8 cellular contexts compared by ENCODE assay signal in the genomic region with DNA sequence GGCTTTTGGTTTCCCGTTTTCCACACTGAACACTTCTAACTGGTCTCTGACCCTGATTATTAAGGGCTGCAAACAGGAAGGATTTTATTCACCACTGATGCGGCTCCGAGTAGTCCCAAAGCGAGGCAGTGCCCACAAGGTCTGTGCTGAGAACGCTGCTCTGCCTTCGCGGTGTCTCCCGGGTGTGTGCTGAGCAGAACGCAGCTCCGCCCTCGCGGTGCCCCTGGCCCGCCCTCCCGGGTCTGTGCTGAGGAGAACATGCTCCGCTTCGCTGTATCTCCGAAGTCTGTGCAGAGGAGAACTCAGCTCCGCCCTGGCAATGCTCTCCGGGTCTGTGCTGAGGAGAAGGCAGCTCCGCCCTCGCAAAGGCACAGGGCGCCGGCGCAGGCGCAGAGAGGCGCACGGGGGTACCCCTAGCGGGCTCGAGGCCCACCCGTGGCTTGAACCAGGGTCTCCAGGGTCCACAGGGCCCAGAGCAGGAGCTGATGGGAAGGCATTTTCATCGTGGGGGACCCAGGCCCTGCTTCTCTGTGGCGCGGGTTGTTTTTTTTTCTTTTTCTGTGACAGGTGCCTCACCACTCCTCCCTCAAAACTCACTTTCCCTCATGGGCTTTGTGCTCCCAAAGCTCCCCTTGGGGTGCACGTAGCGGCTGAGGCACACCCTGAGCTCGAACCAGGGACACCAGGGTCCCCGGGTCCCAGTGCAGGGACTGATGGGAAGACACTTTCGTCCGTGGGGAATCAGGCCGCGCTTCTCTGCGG.
A peak's percentile ranks its signal among the peaks of the same experiment; 100 is the strongest.
DNase-seq lines count a peak whose midpoint lies in the region; ATAC-seq and TF ChIP-seq lines count a peak whose summit lies in the region.
"Not testable (repeated sequence)": the region's sequence is repeated elsewhere in the genome, so short reads cannot be mapped to it uniquely, and the experiment has no call there.

No MANE protein-coding gene starts in this region.

- H2AFZ ChIP-seq in DND-41 (ENCODE audit: low read depth, low read length) = not testable (repeated sequence)

- ATAC-seq in DND-41 (ENCODE audit: insufficient read depth, low read depth); gastrocnemius medialis: not testable (repeated sequence)
- peak; percentile 54 for ATAC-seq in HG03354 (IDR thresholded peaks at IDR 0.05; ENCODE audit: poor library complexity, severe bottlenecking, unreplicated experiment)
- ATAC-seq in stimulated activated naive B cell treated with anti-CD40 and anti-IgM and Interleukin-4, amounts not matched to agents 10 μg/mL and 1 μg/mL and 100 μg/mL, for 72 hours (replicated peaks) = peak; percentile 68

- not testable (repeated sequence) for H3K79me2 ChIP-seq in DND-41 (ENCODE audit: insufficient read depth, low read length)

- not testable (repeated sequence) for H3K4me1 ChIP-seq in DND-41 (ENCODE audit: insufficient read depth, low read length); gastrocnemius medialis

- peak overlapping the region in 1 of 2 donors; percentile 17 for H3K4me3 Mint-ChIP-seq in stimulated activated naive B cell treated with anti-CD40 and anti-IgM and Interleukin-4, amounts not matched to agents 10 μg/mL and 1 μg/mL and 100 μg/mL, for 72 hours

- in situ Hi-C loops in SK-MEL-5 (cut with HindIII; ENCODE audit: low pct_unique_long_range_greater_than_20kb, low sequenced_read_pairs); gastrocnemius medialis (cut with MboI; ENCODE audit: low sequenced_read_pairs in 4 of 4): not testable (repeated sequence)

- H3K9ac ChIP-seq in DND-41 (ENCODE audit: low read depth, low read length) = not testable (repeated sequence)

- H3K36me3 ChIP-seq in DND-41 (ENCODE audit: insufficient read depth, low read length); gastrocnemius medialis: not testable (repeated sequence)

- not testable (repeated sequence) for TF ChIP-seq CTCF in DND-41 (IDR thresholded peaks at IDR 0.05; ENCODE audit: borderline replicate concordance, extremely low read depth, low read length, poor library complexity, severe bottlenecking); gastrocnemius medialis (IDR thresholded peaks at IDR 0.05 in 4 of 5, conservative IDR thresholded peaks at IDR 0.05 in 1 of 5)

- not testable (repeated sequence) for H3K4me3 ChIP-seq in DND-41 (ENCODE audit: low read depth in 1 of 2, low read length in 2 of 2)
- peak overlapping the region; percentile 30 to 41 (median 37) for H3K4me3 ChIP-seq in gastrocnemius medialis

- H3K9me3 Mint-ChIP-seq in stimulated activated naive B cell treated with anti-CD40 and anti-IgM and Interleukin-4, amounts not matched to agents 10 μg/mL and 1 μg/mL and 100 μg/mL, for 72 hours = not testable (repeated sequence)

- H3K9me3 ChIP-seq in DND-41 (ENCODE audit: insufficient read depth, low read length, severe bottlenecking); gastrocnemius medialis: not testable (repeated sequence)

- H4K20me1 ChIP-seq in DND-41 (ENCODE audit: insufficient read depth, low read length) = not testable (repeated sequence)

- not testable (repeated sequence) for TF ChIP-seq POLR2A in gastrocnemius medialis (IDR thresholded peaks at IDR 0.05)

- H3K4me1 Mint-ChIP-seq in stimulated activated naive B cell treated with anti-CD40 and anti-IgM and Interleukin-4, amounts not matched to agents 10 μg/mL and 1 μg/mL and 100 μg/mL, for 72 hours = peaks cover 4 to 10% of the 10 kb centered on the region in 2 donors

- not testable (repeated sequence) for H3K27me3 ChIP-seq in DND-41 (ENCODE audit: insufficient read depth, low read length, poor library complexity); gastrocnemius medialis

- DNase-seq in DND-41 (peak; percentile 82), SK-MEL-5 (ENCODE audit: low read depth, low spot score) (peak; percentile 19), activated T-cell treated with anti-CD3 and anti-CD28 coated beads for 48 hours (ENCODE audit: low read depth) (peak; percentile 84), inferior parietal cortex (ENCODE audit: extremely low spot score) (peak; percentile 1), gastrocnemius medialis (peak; percentile 35 to 65)
- DNase-seq in central memory CD4-positive, alpha-beta T cell = peak; percentile 86
- DNase-seq in stimulated activated naive B cell treated with anti-CD40 and anti-IgM and Interleukin-4, amounts not matched to agents 10 μg/mL and 1 μg/mL and 100 μg/mL, for 72 hours = peak; percentile 90

- not testable (repeated sequence) for H3K36me3 Mint-ChIP-seq in stimulated activated naive B cell treated with anti-CD40 and anti-IgM and Interleukin-4, amounts not matched to agents 10 μg/mL and 1 μg/mL and 100 μg/mL, for 72 hours

- H3K27ac ChIP-seq in DND-41 (ENCODE audit: low read length) = not testable (repeated sequence)
- H3K27ac ChIP-seq in gastrocnemius medialis = peak overlapping the region; percentile 20 to 54 (median 43)

- not testable (repeated sequence) for H3K4me2 ChIP-seq in DND-41 (ENCODE audit: insufficient read depth, low read length)

- H3K27me3 Mint-ChIP-seq in stimulated activated naive B cell treated with anti-CD40 and anti-IgM and Interleukin-4, amounts not matched to agents 10 μg/mL and 1 μg/mL and 100 μg/mL, for 72 hours = not testable (repeated sequence)

- intact Hi-C loops in gastrocnemius medialis (cut with DNase I; ENCODE audit: low total_unique reads) = not testable (repeated sequence)

- not testable (repeated sequence) for H3K27ac Mint-ChIP-seq in stimulated activated naive B cell treated with anti-CD40 and anti-IgM and Interleukin-4, amounts not matched to agents 10 μg/mL and 1 μg/mL and 100 μg/mL, for 72 hours

Comparison
In these comparisons a context has a peak if more than half of its experiments do, and no peak if none do; other contexts are left out.
1. DNase-seq: peak in every context shown above with its lines; median percentile 90 in stimulated activated naive B cell treated with anti-CD40 and anti-IgM and Interleukin-4, amounts not matched to agents 10 μg/mL and 1 μg/mL and 100 μg/mL, for 72 hours; 86 in central memory CD4-positive, alpha-beta T cell; 84 in activated T-cell treated with anti-CD3 and anti-CD28 coated beads for 48 hours; 82 in DND-41; 50 in gastrocnemius medialis; 19 in SK-MEL-5; 1 in inferior parietal cortex.